ENCODE assay signal across 8 cellular contexts in genomic region chr2:224359569-224359968, GRCh38. TPM values are rescaled to one million over a fixed set of nuclear protein-coding genes. Genes with fewer than 3 reads are reported as not detected.
DNase-seq lines count a peak whose midpoint lies in the region; ATAC-seq, FAIRE-seq and TF ChIP-seq lines count a peak whose summit lies in the region.

No MANE protein-coding gene starts in this region.

- no peaks in the 10 kb centered on the region for H3K9me3 Mint-ChIP-seq in glutamatergic neuron (ENCODE audit: unreplicated experiment)
- no peaks in the 10 kb centered on the region for H3K9me3 Mint-ChIP-seq in activated T-helper 17 cell treated with anti-CD3 and anti-CD28 coated beads, Interleukin-2, amount 50 U/mL, for 72 hours

- H3K36me3 Mint-ChIP-seq in glutamatergic neuron (ENCODE audit: unreplicated experiment): no peaks in the 10 kb centered on the region
- no peaks in the 10 kb centered on the region for H3K36me3 Mint-ChIP-seq in activated T-helper 17 cell treated with anti-CD3 and anti-CD28 coated beads, Interleukin-2, amount 50 U/mL, for 72 hours (ENCODE audit: low read depth)

- H3K4me3 ChIP-seq in AG10803 (ENCODE audit: low read length) (no peak overlapping the region), tibial nerve (no peak overlapping the region)

- H3K27ac Mint-ChIP-seq in glutamatergic neuron (ENCODE audit: unreplicated experiment): no peak overlapping the region
- H3K27ac Mint-ChIP-seq in activated T-helper 17 cell treated with anti-CD3 and anti-CD28 coated beads, Interleukin-2, amount 50 U/mL, for 72 hours: no peak overlapping the region

- peaks cover 2% of the 10 kb centered on the region for H3K27me3 Mint-ChIP-seq in glutamatergic neuron (ENCODE audit: unreplicated experiment)
- peaks cover 7% of the 10 kb centered on the region for H3K27me3 Mint-ChIP-seq in activated T-helper 17 cell treated with anti-CD3 and anti-CD28 coated beads, Interleukin-2, amount 50 U/mL, for 72 hours

- no peak overlapping the region for H3K27ac ChIP-seq in tibial nerve

- no peaks in the 10 kb centered on the region for H3K9me3 ChIP-seq in tibial nerve

- no peak for ATAC-seq in activated T-helper 17 cell treated with anti-CD3 and anti-CD28 coated beads, Interleukin-2, amount 50 U/mL, for 72 hours (replicated peaks)

- TF ChIP-seq CTCF in AG10803 (conservative IDR thresholded peaks at IDR 0.05; ENCODE audit: low read length) (peak; percentile 50), glutamatergic neuron (IDR thresholded peaks at IDR 0.05; ENCODE audit: partially characterized antibody, unreplicated experiment) (peak; percentile 11), tibial nerve (IDR thresholded peaks at IDR 0.05) (no peak)

- intact Hi-C loops in posterior cingulate gyrus (cut with DNase I): loop anchor here (5.0 to 10.0 kb wide), 2 partner anchors 88 to 1305 kb away; no protein-coding TSS in a partner anchor

- DNase-seq in AG10803 (ENCODE audit: low read depth) (no peak), GM19239 (ENCODE audit: insufficient read length, low spot score) (peak; percentile 14), OCI-M1 (lab: John Stamatoyannopoulos, UW) (peak; percentile 46), glutamatergic neuron (peak; percentile 42), posterior cingulate gyrus (no peak), cerebellum (ENCODE audit: low spot score) (no peak), tibial nerve (ENCODE audit: low spot score in 2 of 2) (no peak)

- H3K4me3 Mint-ChIP-seq in glutamatergic neuron (ENCODE audit: unreplicated experiment): no peak overlapping the region
- no peak overlapping the region for H3K4me3 Mint-ChIP-seq in activated T-helper 17 cell treated with anti-CD3 and anti-CD28 coated beads, Interleukin-2, amount 50 U/mL, for 72 hours

- TF ChIP-seq EP300 in tibial nerve (IDR thresholded peaks at IDR 0.05): no peak

- H3K27me3 ChIP-seq in tibial nerve: no peaks in the 10 kb centered on the region

- H3K36me3 ChIP-seq in tibial nerve: no peaks in the 10 kb centered on the region

- 70 to 76% methylated on average over 3 of the region's 3 CpGs for WGBS in tibial nerve, 2 donors

- TF ChIP-seq POLR2A in tibial nerve (IDR thresholded peaks at IDR 0.05): no peak

- peaks cover 2% of the 10 kb centered on the region for H3K4me1 Mint-ChIP-seq in glutamatergic neuron (ENCODE audit: low read depth, unreplicated experiment)
- no peaks in the 10 kb centered on the region for H3K4me1 Mint-ChIP-seq in activated T-helper 17 cell treated with anti-CD3 and anti-CD28 coated beads, Interleukin-2, amount 50 U/mL, for 72 hours

- H3K4me1 ChIP-seq in tibial nerve: peaks cover 0 to 8% (median 0%) of the 10 kb centered on the region in 4 donors

- no peak for FAIRE-seq in GM19239 (lab: Jason Lieb, UNC)

RNA-seq across cellular contexts. Expression of gene FAM124B, which starts 42.3 kb away (rescaled TPM):
- 1.3 TPM for total RNA-seq in glutamatergic neuron (ENCODE audit: unreplicated experiment)
- 1 to 10 TPM in 1 of 2 donors, under 1 TPM in 1; 0.37 to 1.1 TPM for total RNA-seq in activated T-helper 17 cell treated with anti-CD3 and anti-CD28 coated beads, Interleukin-2, amount 50 U/mL, for 72 hours
- 5.2 TPM for total RNA-seq in cerebellum
- total RNA-seq in tibial nerve: 10 to 100 TPM in 1 of 4 donors, 1 to 10 TPM in 2, under 1 TPM in 1; 0.84 to 12.3 (median 5.9) TPM

Comparison
In these comparisons a context has a peak if more than half of its experiments do, and no peak if none do; other contexts are left out.
1. DNase-seq: peak in GM19239 (single experiment), OCI-M1 (single experiment) and glutamatergic neuron (single experiment); none in AG10803 (single experiment), posterior cingulate gyrus (0 of 10), cerebellum (single experiment) and tibial nerve (0 of 2).
2. CTCF ChIP-seq: peak in AG10803 (single experiment) and glutamatergic neuron (single experiment); none in tibial nerve (0 of 5).